In the genomic region with DNA sequence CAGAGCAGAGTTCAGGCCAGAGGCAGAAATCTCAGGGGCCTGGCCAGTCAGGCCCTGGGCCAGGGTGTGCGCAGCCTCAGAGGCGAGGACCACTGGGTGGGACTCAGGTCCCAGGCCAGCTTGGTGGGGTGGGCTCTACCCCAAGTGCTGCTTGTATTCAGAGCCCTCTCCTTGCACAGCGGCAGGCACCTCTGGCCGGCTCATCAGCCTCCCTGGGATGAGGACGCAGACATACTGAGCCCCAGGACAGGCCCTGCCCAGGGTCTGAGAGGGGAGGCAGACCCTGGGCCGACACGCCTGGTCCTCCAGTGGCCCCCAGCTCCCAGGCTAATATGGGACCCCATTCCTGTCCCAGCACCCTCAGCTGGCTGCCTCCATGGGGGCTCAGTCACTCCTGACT, we compare ENCODE assay signal across 1 cellular context.
TF ChIP-seq lines count a peak whose summit lies in the region.

No MANE protein-coding gene starts in this region.

TF ChIP-seq in A549, 52 proteins besides CTCF, POLR2A, EP300 and RAD21:
- TF ChIP-seq CHD4 (IDR thresholded peaks at IDR 0.05; ENCODE audit: borderline replicate concordance) (no peak), NR3C1 (IDR thresholded peaks at IDR 0.05) (no peak), FOXS1 (CRISPR knock-in tag; IDR thresholded peaks at IDR 0.05) (no peak), EHF (CRISPR knock-in tag; IDR thresholded peaks at IDR 0.05) (no peak), HEYL (CRISPR knock-in tag; IDR thresholded peaks at IDR 0.05) (no peak)
- TF ChIP-seq, protein P1, sequence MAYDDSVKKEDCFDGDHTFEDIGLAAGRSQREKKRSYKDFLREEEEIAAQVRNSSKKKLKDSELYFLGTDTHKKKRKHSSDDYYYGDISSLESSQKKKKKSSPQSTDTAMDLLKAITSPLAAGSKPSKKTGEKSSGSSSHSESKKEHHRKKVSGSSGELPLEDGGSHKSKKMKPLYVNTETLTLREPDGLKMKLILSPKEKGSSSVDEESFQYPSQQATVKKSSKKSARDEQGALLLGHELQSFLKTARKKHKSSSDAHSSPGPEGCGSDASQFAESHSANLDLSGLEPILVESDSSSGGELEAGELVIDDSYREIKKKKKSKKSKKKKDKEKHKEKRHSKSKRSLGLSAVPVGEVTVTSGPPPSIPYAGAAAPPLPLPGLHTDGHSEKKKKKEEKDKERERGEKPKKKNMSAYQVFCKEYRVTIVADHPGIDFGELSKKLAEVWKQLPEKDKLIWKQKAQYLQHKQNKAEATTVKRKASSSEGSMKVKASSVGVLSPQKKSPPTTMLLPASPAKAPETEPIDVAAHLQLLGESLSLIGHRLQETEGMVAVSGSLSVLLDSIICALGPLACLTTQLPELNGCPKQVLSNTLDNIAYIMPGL (CRISPR knock-in tag; IDR thresholded peaks at IDR 0.05; ENCODE audit: borderline replicate concordance), result no peak
